ENCODE assay signal across 9 cellular contexts in genomic region chr15:75274509-75275107, GRCh38. TPM values are rescaled to one million over a fixed set of nuclear protein-coding genes. Genes with fewer than 3 reads are reported as not detected.
DNase-seq lines count a peak whose midpoint lies in the region; ATAC-seq and TF ChIP-seq lines count a peak whose summit lies in the region.
"Not testable (repeated sequence)": the region's sequence is repeated elsewhere in the genome, so short reads cannot be mapped to it uniquely, and the experiment has no call there.
"Had no signal": no experiment of that assay in that cellular context is flagged by ENCODE, and none has a peak within 500 bp of the region (broad histone marks: within the 10 kb centered on the region; RNA-seq: fewer than 3 reads in every experiment).

No MANE protein-coding gene starts in this region.

- not testable (repeated sequence) for H3K27ac ChIP-seq in IMR-90 (ENCODE audit: insufficient read depth, low read length); naive thymus-derived CD4-positive, alpha-beta T cell (ENCODE audit: low read depth, low read length)

- H3K9ac ChIP-seq in IMR-90 (ENCODE audit: low read depth, low read length), result not testable (repeated sequence)

- H2BK5ac ChIP-seq in IMR-90 (ENCODE audit: low read depth, low read length, poor library complexity, severe bottlenecking), result not testable (repeated sequence)

- not testable (repeated sequence) for H3K9me3 Mint-ChIP-seq in activated B cell treated with CpG ODN at 0.5 μM for 24 hours; activated naive CD8-positive, alpha-beta T cell treated with anti-CD3 and anti-CD28 coated beads for 36 hours; naive thymus-derived CD4-positive, alpha-beta T cell

- not testable (repeated sequence) for H3K36me3 Mint-ChIP-seq in activated B cell treated with CpG ODN at 0.5 μM for 24 hours (ENCODE audit: low read depth); activated naive CD8-positive, alpha-beta T cell treated with anti-CD3 and anti-CD28 coated beads for 36 hours; naive thymus-derived CD4-positive, alpha-beta T cell

- H2BK120ac ChIP-seq in IMR-90 (ENCODE audit: low read depth, low read length), result not testable (repeated sequence)

- not testable (repeated sequence) for H3K18ac ChIP-seq in IMR-90 (ENCODE audit: low read depth, low read length)

- H2AK9ac ChIP-seq in IMR-90 (replicated peaks; ENCODE audit: low read depth, low read length, poor library complexity), result not testable (repeated sequence)

- H3K4me1 Mint-ChIP-seq in activated B cell treated with CpG ODN at 0.5 μM for 24 hours; activated naive CD8-positive, alpha-beta T cell treated with anti-CD3 and anti-CD28 coated beads for 36 hours; naive thymus-derived CD4-positive, alpha-beta T cell: not testable (repeated sequence)

- not testable (repeated sequence) for H2BK20ac ChIP-seq in IMR-90 (ENCODE audit: low read depth, low read length)

- TF ChIP-seq CTCF in AG09309 (IDR thresholded peaks at IDR 0.05; ENCODE audit: control insufficient read depth, insufficient read depth, low read depth, low read length, missing control alignments), result peak; percentile 47
- TF ChIP-seq CTCF in IMR-90 (conservative IDR thresholded peaks at IDR 0.05; ENCODE audit: low read depth, low read length), result peak; percentile 24; the same call in 1 of the 2 replicates
- TF ChIP-seq CTCF in activated B cell treated with CpG ODN at 0.5 μM for 24 hours (IDR thresholded peaks at IDR 0.05), result not testable (repeated sequence)
- TF ChIP-seq CTCF in fibroblast of villous mesenchyme (IDR thresholded peaks at IDR 0.05; ENCODE audit: insufficient read depth, low read depth, low read length), result peak; percentile 38

- intact Hi-C loops in IMR-90 (cut with micrococcal nuclease), result not testable (repeated sequence)
- intact Hi-C loops in activated B cell treated with CpG ODN at 0.5 μM for 24 hours (cut with micrococcal nuclease), result loop anchor here (10.0 kb wide), 1 partner anchor 250 kb away; the partner anchor contains the start of gene PPCDC
- intact Hi-C loops in naive thymus-derived CD4-positive, alpha-beta T cell (cut with micrococcal nuclease), result loop anchor here in 1 of 2 donors (10.0 kb wide), 1 partner anchor 250 kb away; the partner anchor contains the start of gene PPCDC

- not testable (repeated sequence) for H3K56ac ChIP-seq in IMR-90 (ENCODE audit: extremely low read depth, insufficient read depth, low read length)

- H3K27me3 ChIP-seq in IMR-90 (ENCODE audit: control insufficient read depth, insufficient read depth, low read length); naive thymus-derived CD4-positive, alpha-beta T cell (ENCODE audit: control insufficient read depth in 2 of 2, insufficient read depth in 2 of 2, low read length in 2 of 2): not testable (repeated sequence)

- not testable (repeated sequence) for H3K14ac ChIP-seq in IMR-90 (replicated peaks; ENCODE audit: low read depth, low read length)

- H3K9me3 ChIP-seq in IMR-90 (ENCODE audit: control insufficient read depth, insufficient read depth, low read length); naive thymus-derived CD4-positive, alpha-beta T cell (ENCODE audit: control insufficient read depth in 2 of 3, low read length in 3 of 3): not testable (repeated sequence)

- H3K4me3 Mint-ChIP-seq in activated B cell treated with CpG ODN at 0.5 μM for 24 hours; activated naive CD8-positive, alpha-beta T cell treated with anti-CD3 and anti-CD28 coated beads for 36 hours; naive thymus-derived CD4-positive, alpha-beta T cell: not testable (repeated sequence)

- TF ChIP-seq RAD21 in IMR-90 (IDR thresholded peaks at IDR 0.05; ENCODE audit: low read length), result not testable (repeated sequence)

- H3K4me3 ChIP-seq in AG09309 (ENCODE audit: control insufficient read depth, low read depth, low read length); IMR-90 (ENCODE audit: insufficient read depth, low read depth, low read length); fibroblast of villous mesenchyme (ENCODE audit: low read depth, low read length); naive thymus-derived CD4-positive, alpha-beta T cell (ENCODE audit: low read length): not testable (repeated sequence)

- in situ Hi-C loops in IMR-90 (cut with MboI; ENCODE audit: low sequenced_read_pairs), result not testable (repeated sequence)

- H4K20me1 ChIP-seq in IMR-90 (ENCODE audit: insufficient read depth, low read length), result not testable (repeated sequence)

- not testable (repeated sequence) for H3K27ac Mint-ChIP-seq in activated B cell treated with CpG ODN at 0.5 μM for 24 hours; activated naive CD8-positive, alpha-beta T cell treated with anti-CD3 and anti-CD28 coated beads for 36 hours; naive thymus-derived CD4-positive, alpha-beta T cell

- H3K9me1 ChIP-seq in IMR-90 (ENCODE audit: insufficient read depth, low read length), result not testable (repeated sequence)

- H3K27me3 Mint-ChIP-seq in activated B cell treated with CpG ODN at 0.5 μM for 24 hours; activated naive CD8-positive, alpha-beta T cell treated with anti-CD3 and anti-CD28 coated beads for 36 hours; naive thymus-derived CD4-positive, alpha-beta T cell: not testable (repeated sequence)

- not testable (repeated sequence) for H3K4ac ChIP-seq in IMR-90 (ENCODE audit: low read depth, low read length)

- not testable (repeated sequence) for H4K8ac ChIP-seq in IMR-90 (ENCODE audit: low read depth in 2 of 2, low read length in 2 of 2)

- CTCF ChIA-PET in IMR-90 (lab: Yijun Ruan, JAX); activated B cell treated with CpG ODN at 0.5 μM for 24 hours (lab: Charles Lee): not testable (repeated sequence)
- CTCF ChIA-PET in naive thymus-derived CD4-positive, alpha-beta T cell (lab: Charles Lee), result interaction anchor here (0.6 kb wide), 1 partner anchor 1672 kb away, joined by 10 read pairs; no protein-coding TSS in a partner anchor

- dilution Hi-C loops in IMR-90 (cut with HindIII; ENCODE audit: low sequenced_read_pairs, unreplicated experiment), result not testable (repeated sequence)

- H4K91ac ChIP-seq in IMR-90 (ENCODE audit: insufficient read depth, low read depth, low read length), result not testable (repeated sequence)

- not testable (repeated sequence) for H3K4me1 ChIP-seq in IMR-90 (ENCODE audit: control insufficient read depth, insufficient read depth, low read length); naive thymus-derived CD4-positive, alpha-beta T cell (ENCODE audit: control insufficient read depth in 2 of 2, insufficient read depth in 2 of 2, low read length in 2 of 2)

- not testable (repeated sequence) for TF ChIP-seq POLR2A in IMR-90 (IDR thresholded peaks at IDR 0.05; ENCODE audit: low read depth, low read length)

- 28% methylated on average over 2 of the region's 5 CpGs; no CpG with 5 or more reads in 1 of the 2 experiments for WGBS in IMR-90 (ENCODE audit: extremely low coverage in 2 of 2, insufficient read length in 1 of 2), 2 experiments

- BruUV-seq in IMR-90 (replicated peaks; lab: Mats Ljungman, UMichigan), result not testable (repeated sequence)

- H2BK15ac ChIP-seq in IMR-90 (ENCODE audit: low read depth, low read length), result not testable (repeated sequence)

- H2AK5ac ChIP-seq in IMR-90 (ENCODE audit: low read depth, low read length), result not testable (repeated sequence)

- H3K79me1 ChIP-seq in IMR-90 (ENCODE audit: low read depth in 1 of 2, low read length in 2 of 2), result not testable (repeated sequence)

- not testable (repeated sequence) for H4K5ac ChIP-seq in IMR-90 (ENCODE audit: low read depth, low read length)

- not testable (repeated sequence) for H3K4me2 ChIP-seq in IMR-90 (ENCODE audit: low read depth, low read length)

- POLR2A ChIA-PET in IMR-90 (lab: Charles Lee; ENCODE audit: unreplicated experiment); activated B cell treated with CpG ODN at 0.5 μM for 24 hours (lab: Charles Lee); naive thymus-derived CD4-positive, alpha-beta T cell (lab: Charles Lee): not testable (repeated sequence)

- not testable (repeated sequence) for H2AFZ ChIP-seq in IMR-90 (replicated peaks; ENCODE audit: low read length, poor library complexity)

- not testable (repeated sequence) for DNase-seq in AG09309 (ENCODE audit: low read depth)
- peak; percentile 5 for DNase-seq in IMR-90
- peak; percentile 62 for DNase-seq in activated B cell treated with CpG ODN at 0.5 μM for 24 hours
- peak; percentile 76 for DNase-seq in activated naive CD8-positive, alpha-beta T cell treated with anti-CD3 and anti-CD28 coated beads for 36 hours
- peak; percentile 14 for DNase-seq in fibroblast of villous mesenchyme (ENCODE audit: low read depth)
- peak in 7 of 9 donors; percentile 14 to 81 (median 42) for DNase-seq in naive thymus-derived CD4-positive, alpha-beta T cell
- peak; percentile 35 to 64 (median 44) for DNase-seq in stimulated activated CD4-positive, alpha-beta T cell treated with anti-CD3 and anti-CD28 coated beads, TNF-alpha, amount 100 ng/mL, for 48 hours (ENCODE audit: low read depth in 3 of 3)

- H3K36me3 ChIP-seq in IMR-90 (ENCODE audit: control insufficient read depth, insufficient read depth, low read length); naive thymus-derived CD4-positive, alpha-beta T cell (ENCODE audit: control insufficient read depth in 2 of 3, insufficient read depth in 3 of 3, low read length in 3 of 3): not testable (repeated sequence)

- ATAC-seq in GM19025 (IDR thresholded peaks at IDR 0.05; ENCODE audit: low read depth, unreplicated experiment), result peak; percentile 80
- ATAC-seq in IMR-90 (ENCODE audit: low read depth), result peak; percentile 100
- ATAC-seq in activated B cell treated with CpG ODN at 0.5 μM for 24 hours (ENCODE audit: low read depth), result peak; percentile 77
- peak; percentile 74 for ATAC-seq in naive thymus-derived CD4-positive, alpha-beta T cell

- not testable (repeated sequence) for H3K23ac ChIP-seq in IMR-90 (ENCODE audit: low read depth, low read length)

RNA-seq across cellular contexts. Expression of gene GOLGA6D, which starts 8.0 kb away (rescaled TPM):
- total RNA-seq in IMR-90 (2012; rRNA removed) (not detected in 2 replicates), activated B cell treated with CpG ODN at 0.5 μM for 24 hours (not detected in 2 replicates), fibroblast of villous mesenchyme (not detected in 2 replicates)
- not detected in 2 replicates for polyA plus RNA-seq in IMR-90 (2012; rRNA removed)
- polyA plus RNA-seq in IMR-90 (2012; cell fraction: cytosol; rRNA removed), result not detected in 2 replicates
- not detected in 2 replicates for polyA plus RNA-seq in IMR-90 (2012; cell fraction: nucleus; rRNA removed; ENCODE audit: low replicate concordance)
- not detected for total RNA-seq in activated naive CD8-positive, alpha-beta T cell treated with anti-CD3 and anti-CD28 coated beads for 36 hours
- under 1 TPM in 2 of 5 experiments, not detected in 3; 0.19 to 0.27 TPM for total RNA-seq in naive thymus-derived CD4-positive, alpha-beta T cell
- polyA plus RNA-seq in naive thymus-derived CD4-positive, alpha-beta T cell, result not detected
- total RNA-seq: T-helper 1 cell treated with Interleukin-12 subunit alpha and Interleukin-12 subunit beta and Interleukin-4 antibody, amounts not matched to agents 30 ng/mL and 1 ng/mL, for 36 hours had no signal

RNA-seq across cellular contexts. Expression of gene GOLGA6C, which starts 16.5 kb away (rescaled TPM):
- total RNA-seq in IMR-90 (2012; rRNA removed), result not detected in 2 replicates
- not detected in 2 replicates for polyA plus RNA-seq in IMR-90 (2012; rRNA removed)
- polyA plus RNA-seq in IMR-90 (2012; cell fraction: cytosol; rRNA removed), result not detected in 2 replicates
- not detected in 2 replicates for polyA plus RNA-seq in IMR-90 (2012; cell fraction: nucleus; rRNA removed; ENCODE audit: low replicate concordance)
- not detected in 2 replicates for total RNA-seq in activated B cell treated with CpG ODN at 0.5 μM for 24 hours
- total RNA-seq in activated naive CD8-positive, alpha-beta T cell treated with anti-CD3 and anti-CD28 coated beads for 36 hours, result not detected
- total RNA-seq in fibroblast of villous mesenchyme, result not detected in 2 replicates
- total RNA-seq in naive thymus-derived CD4-positive, alpha-beta T cell, result not detected
- polyA plus RNA-seq in naive thymus-derived CD4-positive, alpha-beta T cell, result not detected
- total RNA-seq: T-helper 1 cell treated with Interleukin-12 subunit alpha and Interleukin-12 subunit beta and Interleukin-4 antibody, amounts not matched to agents 30 ng/mL and 1 ng/mL, for 36 hours had no signal
